10 cellular contexts compared by ENCODE assay signal in genomic region chr1:150622219-150622975, GRCh38. TPM values are rescaled to one million over a fixed set of nuclear protein-coding genes. Genes with fewer than 3 reads are reported as not detected.
A peak's percentile ranks its signal among the peaks of the same experiment; 100 is the strongest.
DNase-seq lines count a peak whose midpoint lies in the region; ATAC-seq and TF ChIP-seq lines count a peak whose summit lies in the region.
"Had no signal": no experiment of that assay in that cellular context is flagged by ENCODE, and none has a peak within 500 bp of the region (broad histone marks: within the 10 kb centered on the region; RNA-seq: fewer than 3 reads in every experiment).

No MANE protein-coding gene starts in this region.

- H3K9ac ChIP-seq in GM23248 = 0 out of 2 replicates have a peak overlapping the region, but pooled peaks have one; percentile 41

- TF ChIP-seq POLR2A in gastrocnemius medialis (IDR thresholded peaks at IDR 0.05) = no peak

- H3K27me3 ChIP-seq in GM23248 (replicated peaks; ENCODE audit: insufficient read depth) (no peaks in the 10 kb centered on the region), gastrocnemius medialis (no peaks in the 10 kb centered on the region)
- H3K27me3 ChIP-seq: brain microvascular endothelial cell had no signal

- peak overlapping the region; percentile 32 for H3K27ac ChIP-seq in GM23248
- H3K27ac ChIP-seq in gastrocnemius medialis = peak overlapping the region; percentile 70 to 79 (median 75)

- peaks cover 29% of the 10 kb centered on the region for H3K36me3 ChIP-seq in GM23248 (ENCODE audit: low read depth)
- H3K36me3 ChIP-seq in gastrocnemius medialis = peaks cover 0 to 69% of the 10 kb centered on the region in 2 donors

- DNase-seq in GM23248 = no peak
- no peak for DNase-seq in activated T-helper 1 cell treated with anti-CD3 and anti-CD28 coated beads, Interleukin-12 subunit alpha, Interleukin-12 subunit beta, Interleukin-2, Interleukin-4 antibody, amounts not matched to agents 30 ng/mL and 10 ng/mL and 1 ng/mL, durations not matched to agents 14 hours and 24 hours and 36 hours (ENCODE audit: low spot score)
- DNase-seq in left cardiac atrium = peak; percentile 82
- DNase-seq in gastrocnemius medialis = peak in 1 of 2 donors; percentile 44
- DNase-seq in COLO829 (ENCODE audit: low spot score) = no peak
- no peak for DNase-seq in activated CD4-positive, CD25-positive, alpha-beta regulatory T cell treated with anti-CD3 and anti-CD28 coated beads, Interleukin-2, amount 50 U/mL, for 72 hours

- H3K4me3 ChIP-seq in GM23248 (no peak overlapping the region), gastrocnemius medialis (no peak overlapping the region)

- peaks cover 82% of the 10 kb centered on the region for H3K79me2 ChIP-seq in GM23248 (ENCODE audit: insufficient read depth)

- H3K4me2 ChIP-seq in GM23248 (ENCODE audit: unreplicated experiment) = no peak overlapping the region

- H3K4me1 Mint-ChIP-seq in activated T-helper 1 cell treated with anti-CD3 and anti-CD28 coated beads, Interleukin-12 subunit alpha, Interleukin-12 subunit beta, Interleukin-2, Interleukin-4 antibody, amounts not matched to agents 30 ng/mL and 10 ng/mL and 1 ng/mL, durations not matched to agents 14 hours and 24 hours and 36 hours (ENCODE audit: low read depth) = peaks cover 75% of the 10 kb centered on the region

- intact Hi-C loops in activated T-helper 1 cell treated with anti-CD3 and anti-CD28 coated beads, Interleukin-12 subunit alpha, Interleukin-12 subunit beta, Interleukin-2, Interleukin-4 antibody, amounts not matched to agents 30 ng/mL and 10 ng/mL and 1 ng/mL, durations not matched to agents 14 hours and 24 hours and 36 hours (cut with micrococcal nuclease) = no loop called here
- intact Hi-C loops in left cardiac atrium (cut with DNase I) (loop anchor here (2.0 to 5.0 kb wide), 2 partner anchors 45 to 62 kb away; partner anchors contain the start of gene MCL1 (in 1 of the 2)), gastrocnemius medialis (cut with DNase I; ENCODE audit: low total_unique reads) (no loop called here)

- H3K4me3 Mint-ChIP-seq in activated T-helper 1 cell treated with anti-CD3 and anti-CD28 coated beads, Interleukin-12 subunit alpha, Interleukin-12 subunit beta, Interleukin-2, Interleukin-4 antibody, amounts not matched to agents 30 ng/mL and 10 ng/mL and 1 ng/mL, durations not matched to agents 14 hours and 24 hours and 36 hours = peak overlapping the region; percentile 48
- H3K4me3 Mint-ChIP-seq: neural crest cell had no signal

- H3K27me3 Mint-ChIP-seq in activated T-helper 1 cell treated with anti-CD3 and anti-CD28 coated beads, Interleukin-12 subunit alpha, Interleukin-12 subunit beta, Interleukin-2, Interleukin-4 antibody, amounts not matched to agents 30 ng/mL and 10 ng/mL and 1 ng/mL, durations not matched to agents 14 hours and 24 hours and 36 hours (ENCODE audit: insufficient read depth) = no peaks in the 10 kb centered on the region

- peaks cover 56% of the 10 kb centered on the region for H3K36me3 Mint-ChIP-seq in activated T-helper 1 cell treated with anti-CD3 and anti-CD28 coated beads, Interleukin-12 subunit alpha, Interleukin-12 subunit beta, Interleukin-2, Interleukin-4 antibody, amounts not matched to agents 30 ng/mL and 10 ng/mL and 1 ng/mL, durations not matched to agents 14 hours and 24 hours and 36 hours (ENCODE audit: low read depth)

- peak overlapping the region; percentile 85 for H3K27ac Mint-ChIP-seq in activated T-helper 1 cell treated with anti-CD3 and anti-CD28 coated beads, Interleukin-12 subunit alpha, Interleukin-12 subunit beta, Interleukin-2, Interleukin-4 antibody, amounts not matched to agents 30 ng/mL and 10 ng/mL and 1 ng/mL, durations not matched to agents 14 hours and 24 hours and 36 hours

- peaks cover 41% of the 10 kb centered on the region for H3F3A ChIP-seq in GM23248 (ENCODE audit: insufficient read depth)

- in situ Hi-C loops in GM23248 (cut with MboI) (no loop called here), gastrocnemius medialis (cut with MboI; ENCODE audit: low sequenced_read_pairs in 4 of 4) (loop anchor here in 3 of 4 donors (5.0 to 10.0 kb wide), 2 partner anchors 58 to 65 kb away; no protein-coding TSS in a partner anchor)

- H4K20me1 ChIP-seq in GM23248 (ENCODE audit: insufficient read depth) = no peaks in the 10 kb centered on the region

- H3K4me1 ChIP-seq in GM23248 (ENCODE audit: insufficient read depth) (peaks cover 22% of the 10 kb centered on the region), gastrocnemius medialis (peaks cover 42 to 45% of the 10 kb centered on the region in 2 donors)

- peak; percentile 68 to 74 for ATAC-seq in left cardiac atrium
- peak in 1 of 2 donors; percentile 28 for ATAC-seq in gastrocnemius medialis
- ATAC-seq in GM21717 (IDR thresholded peaks at IDR 0.05; ENCODE audit: unreplicated experiment) = no peak
- ATAC-seq in GM19455 (IDR thresholded peaks at IDR 0.05; ENCODE audit: unreplicated experiment) = no peak

- no peaks in the 10 kb centered on the region for H3K9me2 ChIP-seq in GM23248 (ENCODE audit: insufficient read depth)

- no peaks in the 10 kb centered on the region for H3K9me3 Mint-ChIP-seq in activated T-helper 1 cell treated with anti-CD3 and anti-CD28 coated beads, Interleukin-12 subunit alpha, Interleukin-12 subunit beta, Interleukin-2, Interleukin-4 antibody, amounts not matched to agents 30 ng/mL and 10 ng/mL and 1 ng/mL, durations not matched to agents 14 hours and 24 hours and 36 hours
- H3K9me3 Mint-ChIP-seq: neural crest cell had no signal

- no peak overlapping the region for H2AFZ ChIP-seq in GM23248

- TF ChIP-seq CTCF in gastrocnemius medialis (IDR thresholded peaks at IDR 0.05 in 4 of 5, conservative IDR thresholded peaks at IDR 0.05 in 1 of 5) = peak in 1 of 5 experiments; percentile 20

- H3K9me3 ChIP-seq in GM23248 (ENCODE audit: low read depth) = no peaks in the 10 kb centered on the region
- no peaks in the 10 kb centered on the region for H3K9me3 ChIP-seq in gastrocnemius medialis

- 46 to 53% methylated on average over 5 to 8 of the region's 8 CpGs for WGBS in GM23248 (ENCODE audit: low coverage in 1 of 2, low lambda C conversion rate in 2 of 2, missing lambda C conversion rate in 2 of 2), 2 experiments

RNA-seq across cellular contexts. Expression of gene ENSA, which starts 7.0 kb away (rescaled TPM):
- total RNA-seq in GM23248 (2014; rRNA removed; shearing (Covaris generic)) = 47.4 and 54.3 TPM in 2 replicates
- polyA plus RNA-seq in GM23248 (2016; fragmentation: Nextera tagmentation; extraction: Ambion mirVana) = 44.4 and 51.1 TPM in 2 replicates
- 282 and 285 TPM in 2 replicates for total RNA-seq in activated T-helper 1 cell treated with anti-CD3 and anti-CD28 coated beads, Interleukin-12 subunit alpha, Interleukin-12 subunit beta, Interleukin-2, Interleukin-4 antibody, amounts not matched to agents 30 ng/mL and 10 ng/mL and 1 ng/mL, durations not matched to agents 14 hours and 24 hours and 36 hours
- total RNA-seq in left cardiac atrium (100 to 1,000 TPM; 115 to 125 TPM), gastrocnemius medialis (100 to 1,000 TPM; 164 to 302 (median 219) TPM)

RNA-seq across cellular contexts. Expression of gene MCL1, which starts 43.0 kb away (rescaled TPM):
- 307 and 310 TPM in 2 replicates for total RNA-seq in GM23248 (2014; rRNA removed; shearing (Covaris generic))
- polyA plus RNA-seq in GM23248 (2016; fragmentation: Nextera tagmentation; extraction: Ambion mirVana) = 79.0 and 84.7 TPM in 2 replicates
- 311 and 317 TPM in 2 replicates for total RNA-seq in activated T-helper 1 cell treated with anti-CD3 and anti-CD28 coated beads, Interleukin-12 subunit alpha, Interleukin-12 subunit beta, Interleukin-2, Interleukin-4 antibody, amounts not matched to agents 30 ng/mL and 10 ng/mL and 1 ng/mL, durations not matched to agents 14 hours and 24 hours and 36 hours
- total RNA-seq in left cardiac atrium = 100 to 1,000 TPM; 103 to 146 TPM
- 100 to 1,000 TPM; 136 to 199 (median 176) TPM for total RNA-seq in gastrocnemius medialis

Comparison
In these comparisons a context has a peak if more than half of its experiments do, and no peak if none do; other contexts are left out.
1. ATAC-seq: peak in left cardiac atrium (2 of 2); none in GM21717 (single experiment) and GM19455 (single experiment).
2. intact Hi-C loops: an anchor here in left cardiac atrium (2.0 to 5.0 kb wide); none called in activated T-helper 1 cell treated with anti-CD3 and anti-CD28 coated beads, Interleukin-12 subunit alpha, Interleukin-12 subunit beta, Interleukin-2, Interleukin-4 antibody, amounts not matched to agents 30 ng/mL and 10 ng/mL and 1 ng/mL, durations not matched to agents 14 hours and 24 hours and 36 hours and gastrocnemius medialis.